21 cellular contexts compared by ENCODE assay signal in genomic region chr10:44357141-44357540, GRCh38.
"Had no signal": no experiment of that assay in that cellular context is flagged by ENCODE, and none has a peak within 500 bp of the region (broad histone marks: within the 10 kb centered on the region; RNA-seq: fewer than 3 reads in every experiment).

No MANE protein-coding gene starts in this region.

- H2AFZ ChIP-seq: parathyroid adenoma had no signal

- H3K9me3 ChIP-seq: esophagus muscularis mucosa, gastroesophageal sphincter, left ventricle myocardium inferior, lower lobe of right lung, spleen, tibial artery, upper lobe of right lung had no signal

- H3K9ac ChIP-seq: parathyroid adenoma had no signal

- H3K36me3 Mint-ChIP-seq: immature natural killer cell; memory B cell; natural killer cell treated with Interleukin-12 subunit alpha and Interleukin-12 subunit beta and Interleukin-15 and Interleukin-18, amount 100 ng/mL, for 72 hours; stimulated activated memory B cell treated with anti-CD40 and anti-IgM and Interleukin-4, amounts not matched to agents 10 μg/mL and 1 μg/mL and 100 μg/mL, for 72 hours had no signal

- H3K79me2 ChIP-seq: parathyroid adenoma had no signal

- H3K36me3 ChIP-seq: esophagus muscularis mucosa, gastroesophageal sphincter, left ventricle myocardium inferior, lower lobe of right lung, spleen, tibial artery, upper lobe of right lung had no signal

- DNase-seq: effector memory CD8-positive, alpha-beta T cell; glutamatergic neuron; immature natural killer cell; left ventricle myocardium inferior; lower lobe of right lung; midbrain; spleen; stimulated activated CD4-positive, alpha-beta T cell treated with anti-CD3 and anti-CD28 coated beads, Interleukin-15, amount 100 ng/mL, for 24 hours; stimulated activated CD4-positive, alpha-beta T cell treated with anti-CD3 and anti-CD28 coated beads, Interleukin-1b, Interleukin-23, amount 100 ng/mL, for 48 hours; stimulated activated CD4-positive, alpha-beta T cell treated with anti-CD3 and anti-CD28 coated beads, Interleukin-4, amount 100 ng/mL, for 24 hours; tibial artery; upper lobe of right lung had no signal

- H3K27me3 Mint-ChIP-seq: stimulated activated naive CD8-positive, alpha-beta T cell treated with anti-CD3 and anti-CD28 coated beads, Interleukin-15, Interleukin-2, amounts not matched to agents 100 ng/mL and 50 ng/mL, for 24 hours had no signal

- H3K4me3 ChIP-seq: esophagus muscularis mucosa, gastroesophageal sphincter, left ventricle myocardium inferior, lower lobe of right lung, spleen, tibial artery, upper lobe of right lung had no signal

- H3K9me3 Mint-ChIP-seq: dendritic cell treated with granulocyte-macrophage colony-stimulating factor and Interleukin-4, amounts not matched to agents 40 ng/mL and 50 ng/mL, for 4 days; effector memory CD8-positive, alpha-beta T cell; immature natural killer cell; memory B cell; natural killer cell treated with Interleukin-12 subunit alpha and Interleukin-12 subunit beta and Interleukin-15 and Interleukin-18, amount 100 ng/mL, for 72 hours; stimulated activated memory B cell treated with anti-CD40 and anti-IgM and Interleukin-4, amounts not matched to agents 10 μg/mL and 1 μg/mL and 100 μg/mL, for 72 hours; stimulated activated naive CD8-positive, alpha-beta T cell treated with anti-CD3 and anti-CD28 coated beads, Interleukin-15, Interleukin-2, amounts not matched to agents 100 ng/mL and 50 ng/mL, for 24 hours had no signal

- H3K4me3 Mint-ChIP-seq: dendritic cell treated with granulocyte-macrophage colony-stimulating factor and Interleukin-4, amounts not matched to agents 40 ng/mL and 50 ng/mL, for 4 days; effector memory CD8-positive, alpha-beta T cell; immature natural killer cell; memory B cell; natural killer cell treated with Interleukin-12 subunit alpha and Interleukin-12 subunit beta and Interleukin-15 and Interleukin-18, amount 100 ng/mL, for 72 hours; stimulated activated memory B cell treated with anti-CD40 and anti-IgM and Interleukin-4, amounts not matched to agents 10 μg/mL and 1 μg/mL and 100 μg/mL, for 72 hours; stimulated activated naive CD8-positive, alpha-beta T cell treated with anti-CD3 and anti-CD28 coated beads, Interleukin-15, Interleukin-2, amounts not matched to agents 100 ng/mL and 50 ng/mL, for 24 hours had no signal

- H3K27ac Mint-ChIP-seq: dendritic cell treated with granulocyte-macrophage colony-stimulating factor and Interleukin-4, amounts not matched to agents 40 ng/mL and 50 ng/mL, for 4 days; effector memory CD8-positive, alpha-beta T cell; immature natural killer cell; memory B cell; natural killer cell treated with Interleukin-12 subunit alpha and Interleukin-12 subunit beta and Interleukin-15 and Interleukin-18, amount 100 ng/mL, for 72 hours; stimulated activated memory B cell treated with anti-CD40 and anti-IgM and Interleukin-4, amounts not matched to agents 10 μg/mL and 1 μg/mL and 100 μg/mL, for 72 hours; stimulated activated naive CD8-positive, alpha-beta T cell treated with anti-CD3 and anti-CD28 coated beads, Interleukin-15, Interleukin-2, amounts not matched to agents 100 ng/mL and 50 ng/mL, for 24 hours had no signal

- ATAC-seq: effector memory CD8-positive, alpha-beta T cell; gastroesophageal sphincter; natural killer cell treated with Interleukin-12 subunit alpha and Interleukin-12 subunit beta and Interleukin-15 and Interleukin-18, amount 100 ng/mL, for 72 hours; stimulated activated memory B cell treated with anti-CD40 and anti-IgM and Interleukin-4, amounts not matched to agents 10 μg/mL and 1 μg/mL and 100 μg/mL, for 72 hours; upper lobe of right lung had no signal

- H3K4me1 ChIP-seq: lower lobe of right lung, tibial artery, upper lobe of right lung had no signal

- H3K4me1 Mint-ChIP-seq: immature natural killer cell; memory B cell; stimulated activated memory B cell treated with anti-CD40 and anti-IgM and Interleukin-4, amounts not matched to agents 10 μg/mL and 1 μg/mL and 100 μg/mL, for 72 hours had no signal

- H3K27me3 ChIP-seq: esophagus muscularis mucosa, gastroesophageal sphincter, spleen, tibial artery, upper lobe of right lung had no signal

- H3K27ac ChIP-seq: epithelial cell of prostate, esophagus muscularis mucosa, gastroesophageal sphincter, left ventricle myocardium inferior, lower lobe of right lung, parathyroid adenoma, spleen, tibial artery, upper lobe of right lung had no signal
